29 cellular contexts compared by ENCODE assay signal in the genomic region with DNA sequence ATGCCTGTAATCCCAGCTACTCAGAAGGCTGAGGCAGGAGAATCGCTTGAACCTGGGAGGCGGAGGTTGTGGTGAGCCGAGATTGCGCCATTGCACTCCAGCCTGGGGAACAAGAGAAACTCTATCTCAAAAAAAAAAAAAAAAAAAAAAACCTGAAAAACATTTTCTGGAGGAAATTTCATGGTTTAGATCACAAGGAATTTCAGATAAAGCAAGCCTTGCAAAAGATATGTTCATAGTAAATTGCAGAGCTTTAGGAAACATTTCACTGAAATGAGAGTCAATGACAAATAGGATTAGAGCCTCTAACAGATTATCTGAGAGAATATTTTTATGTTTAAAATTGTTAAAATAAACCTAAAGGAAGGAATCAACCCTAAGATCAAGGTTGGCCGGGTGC. TPM values are rescaled to one million over a fixed set of nuclear protein-coding genes. Genes with fewer than 3 reads are reported as not detected.
"Had no signal": no experiment of that assay in that cellular context is flagged by ENCODE, and none has a peak within 500 bp of the region (broad histone marks: within the 10 kb centered on the region; RNA-seq: fewer than 3 reads in every experiment).

No MANE protein-coding gene starts in this region.

- DNase-seq: activated CD4-positive, alpha-beta T cell treated with anti-CD3 and anti-CD28 coated beads for 1 hour; activated CD8-positive, alpha-beta memory T cell treated with anti-CD3 and anti-CD28 coated beads, Interleukin-2, amount 50 U/mL, for 4 hours; activated effector memory CD4-positive, alpha-beta T cell treated with Interleukin-2 at 50 U/mL for 16 hours; activated naive CD4-positive, alpha-beta T cell treated with anti-CD3 and anti-CD28 coated beads for 36 hours; activated T-cell treated with anti-CD3 and anti-CD28 coated beads, Interleukin-2, amount 50 U/mL, for 24 hours; colonic mucosa; dorsolateral prefrontal cortex; effector memory CD8-positive, alpha-beta T cell; foreskin melanocyte; kidney; lower lobe of right lung; mesendoderm; mucosa of descending colon; nephron progenitor cell; nucleus accumbens; small intestine; stimulated activated CD4-positive, alpha-beta T cell treated with anti-CD3 and anti-CD28 coated beads, Interleukin-15, amount 100 ng/mL, for 24 hours; stimulated activated naive B cell treated with anti-CD40 and anti-IgM and Interleukin-4, amounts not matched to agents 10 μg/mL and 1 μg/mL and 100 μg/mL, for 72 hours; transverse colon had no signal

- H3K9me3 ChIP-seq: adrenal gland, breast epithelium, colonic mucosa, lower lobe of right lung, mucosa of descending colon, transverse colon, vagina had no signal

- H3K4me3 Mint-ChIP-seq: activated naive CD4-positive, alpha-beta T cell treated with anti-CD3 and anti-CD28 coated beads for 36 hours; stimulated activated naive B cell treated with anti-CD40 and anti-IgM and Interleukin-4, amounts not matched to agents 10 μg/mL and 1 μg/mL and 100 μg/mL, for 72 hours had no signal

- ATAC-seq: effector memory CD8-positive, alpha-beta T cell; esophagus mucosa; lower lobe of right lung; mucosa of descending colon; sciatic nerve; stimulated activated naive B cell treated with anti-CD40 and anti-IgM and Interleukin-4, amounts not matched to agents 10 μg/mL and 1 μg/mL and 100 μg/mL, for 72 hours had no signal

- H3K27ac Mint-ChIP-seq: activated naive CD4-positive, alpha-beta T cell treated with anti-CD3 and anti-CD28 coated beads for 36 hours; stimulated activated naive B cell treated with anti-CD40 and anti-IgM and Interleukin-4, amounts not matched to agents 10 μg/mL and 1 μg/mL and 100 μg/mL, for 72 hours had no signal

- H3K9me3 Mint-ChIP-seq: activated naive CD4-positive, alpha-beta T cell treated with anti-CD3 and anti-CD28 coated beads for 36 hours; activated T-cell treated with anti-CD3 and anti-CD28 coated beads, Interleukin-2, amount 50 U/mL, for 24 hours; central memory CD8-positive, alpha-beta T cell; effector memory CD8-positive, alpha-beta T cell; nephron progenitor cell; stimulated activated naive B cell treated with anti-CD40 and anti-IgM and Interleukin-4, amounts not matched to agents 10 μg/mL and 1 μg/mL and 100 μg/mL, for 72 hours had no signal

- H3K27ac ChIP-seq: adrenal gland, breast epithelium, colonic mucosa, dorsolateral prefrontal cortex, lower lobe of right lung, transverse colon, vagina had no signal

- H3K27me3 Mint-ChIP-seq: activated T-cell treated with anti-CD3 and anti-CD28 coated beads, Interleukin-2, amount 50 U/mL, for 24 hours; central memory CD8-positive, alpha-beta T cell; effector memory CD8-positive, alpha-beta T cell; stimulated activated naive B cell treated with anti-CD40 and anti-IgM and Interleukin-4, amounts not matched to agents 10 μg/mL and 1 μg/mL and 100 μg/mL, for 72 hours had no signal

- H3K27me3 ChIP-seq: adrenal gland, breast epithelium, colonic mucosa, dorsolateral prefrontal cortex, transverse colon, vagina had no signal

- H3K36me3 ChIP-seq: breast epithelium, vagina had no signal

- H3K4me3 ChIP-seq: adrenal gland, breast epithelium, colonic mucosa, lower lobe of right lung, mucosa of descending colon, transverse colon, vagina had no signal

RNA-seq across cellular contexts. Expression of gene C17orf50, which starts 51.8 kb away (rescaled TPM):
- total RNA-seq: activated naive CD4-positive, alpha-beta T cell treated with anti-CD3 and anti-CD28 coated beads for 36 hours; breast epithelium; colonic mucosa; endothelial cell of umbilical vein; esophagus mucosa; kidney; lower lobe of right lung; mucosa of descending colon; posterior vena cava; renal cortical epithelial cell; sciatic nerve; temporal lobe; transverse colon; vagina had no signal

RNA-seq across cellular contexts. Expression of gene HEATR9, which starts 56.2 kb away (rescaled TPM):
- total RNA-seq: activated naive CD4-positive, alpha-beta T cell treated with anti-CD3 and anti-CD28 coated beads for 36 hours; adrenal gland; colonic mucosa; endothelial cell of umbilical vein; esophagus mucosa; mucosa of descending colon; posterior vena cava; renal cortical epithelial cell; temporal lobe; transverse colon; vagina had no signal
- polyA plus RNA-seq: endothelial cell of umbilical vein, small intestine had no signal

RNA-seq across cellular contexts. Expression of gene GAS2L2, which starts 59.4 kb away (rescaled TPM):
- total RNA-seq: endothelial cell of umbilical vein, esophagus mucosa, kidney, mucosa of descending colon, posterior vena cava, transverse colon, vagina had no signal
- polyA plus RNA-seq: endothelial cell of umbilical vein had no signal
